In the genomic region with DNA sequence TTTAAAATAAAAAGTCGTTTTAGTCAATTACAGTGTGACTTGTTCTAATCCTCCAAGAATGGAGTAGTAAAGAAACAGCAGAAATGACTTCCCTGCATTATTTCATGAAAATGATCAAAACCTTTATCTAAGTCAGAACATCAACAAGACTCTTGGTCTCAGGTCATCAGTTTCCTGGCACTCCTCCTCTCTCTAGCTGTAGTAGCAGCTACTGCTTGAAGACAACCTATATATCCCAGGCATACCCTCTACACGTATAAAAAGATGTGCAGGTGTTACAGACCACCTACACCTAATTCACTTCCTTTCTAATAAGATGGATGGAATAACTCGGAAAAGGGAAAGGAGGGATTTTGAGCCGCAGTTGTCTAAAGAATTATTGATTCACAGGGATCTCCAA, we compare ENCODE assay signal across 1 cellular context.
TF ChIP-seq lines count a peak whose summit lies in the region.

No MANE protein-coding gene starts in this region.

TF ChIP-seq in HepG2, 621 proteins besides CTCF, POLR2A, EP300 and RAD21:
- peak; percentile 92 for TF ChIP-seq PAF1 (CRISPR knock-in tag; IDR thresholded peaks at IDR 0.05)
- no peak for TF ChIP-seq ZFP36L2 (CRISPR knock-in tag; IDR thresholded peaks at IDR 0.05)
- TF ChIP-seq RBM22 (optimal IDR thresholded peaks at IDR 0.05; ENCODE audit: low read length), result peak; percentile 56
- TF ChIP-seq CBFB (CRISPR knock-in tag; IDR thresholded peaks at IDR 0.05), result no peak
- TF ChIP-seq NKX3-1 (CRISPR knock-in tag; IDR thresholded peaks at IDR 0.05), result peak; percentile 4; the same call in 1 of the 2 replicates
- peak; percentile 59; the same call in 1 of the 2 replicates for TF ChIP-seq POLR2AphosphoS5 (IDR thresholded peaks at IDR 0.05; ENCODE audit: low read depth, low read length)
- no peak for TF ChIP-seq TERF1 (CRISPR knock-in tag; IDR thresholded peaks at IDR 0.05)
- TF ChIP-seq, protein P1, sequence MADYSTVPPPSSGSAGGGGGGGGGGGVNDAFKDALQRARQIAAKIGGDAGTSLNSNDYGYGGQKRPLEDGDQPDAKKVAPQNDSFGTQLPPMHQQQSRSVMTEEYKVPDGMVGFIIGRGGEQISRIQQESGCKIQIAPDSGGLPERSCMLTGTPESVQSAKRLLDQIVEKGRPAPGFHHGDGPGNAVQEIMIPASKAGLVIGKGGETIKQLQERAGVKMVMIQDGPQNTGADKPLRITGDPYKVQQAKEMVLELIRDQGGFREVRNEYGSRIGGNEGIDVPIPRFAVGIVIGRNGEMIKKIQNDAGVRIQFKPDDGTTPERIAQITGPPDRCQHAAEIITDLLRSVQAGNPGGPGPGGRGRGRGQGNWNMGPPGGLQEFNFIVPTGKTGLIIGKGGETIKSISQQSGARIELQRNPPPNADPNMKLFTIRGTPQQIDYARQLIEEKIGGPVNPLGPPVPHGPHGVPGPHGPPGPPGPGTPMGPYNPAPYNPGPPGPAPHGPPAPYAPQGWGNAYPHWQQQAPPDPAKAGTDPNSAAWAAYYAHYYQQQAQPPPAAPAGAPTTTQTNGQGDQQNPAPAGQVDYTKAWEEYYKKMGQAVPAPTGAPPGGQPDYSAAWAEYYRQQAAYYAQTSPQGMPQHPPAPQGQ (CRISPR knock-in tag; IDR thresholded peaks at IDR 0.05; ENCODE audit: borderline replicate concordance), result no peak
- TF ChIP-seq RARG (CRISPR knock-in tag; IDR thresholded peaks at IDR 0.05; ENCODE audit: low read depth), result no peak
